ENCODE assay signal across 21 cellular contexts in genomic region chr1:1483714-1484113, GRCh38. TPM values are rescaled to one million over a fixed set of nuclear protein-coding genes. Genes with fewer than 3 reads are reported as not detected.
A peak's percentile ranks its signal among the peaks of the same experiment; 100 is the strongest.
DNase-seq lines count a peak whose midpoint lies in the region; ATAC-seq, FAIRE-seq and TF ChIP-seq lines count a peak whose summit lies in the region.
"Had no signal": no experiment of that assay in that cellular context is flagged by ENCODE, and none has a peak within 500 bp of the region (broad histone marks: within the 10 kb centered on the region; RNA-seq: fewer than 3 reads in every experiment).

No MANE protein-coding gene starts in this region.

- no peak for TF ChIP-seq CTCF in GM12878 (IDR thresholded peaks at IDR 0.05 in 2 of 3, conservative IDR thresholded peaks at IDR 0.05 in 1 of 3; ENCODE audit: control insufficient read depth in 2 of 3, extremely low read depth in 1 of 3, insufficient read depth in 1 of 3, low read depth in 3 of 3, low read length in 3 of 3)

- no peak for ATAC-seq in GM12878

- peaks cover 0 to 25% of the 10 kb centered on the region in 2 experiments; a peak in 3 of 4 replicates for H3K36me3 ChIP-seq in GM12878 (ENCODE audit: control insufficient read depth in 2 of 2, insufficient read depth in 2 of 2, low read length in 1 of 2)

- H3K4me1 ChIP-seq in GM12878 (ENCODE audit: control insufficient read depth, insufficient read depth, low read length), result no peaks in the 10 kb centered on the region
- H3K4me1 ChIP-seq: HAP-1, Peyer's patch had no signal

- RAD21 ChIA-PET in GM12878 (lab: Charles Lee; ENCODE audit: unreplicated experiment), result no interaction called here

- no peaks in the 10 kb centered on the region for H4K20me1 ChIP-seq in GM12878 (ENCODE audit: control insufficient read depth, insufficient read depth)

- no peaks in the 10 kb centered on the region for H3K79me2 ChIP-seq in GM12878 (ENCODE audit: control insufficient read depth, insufficient read depth, low read length)

- FAIRE-seq in GM12891 (lab: Jason Lieb, UNC) (no peak), GM12878 (lab: Jason Lieb, UNC) (no peak)
- FAIRE-seq: D721Med had no signal

- no peak for TF ChIP-seq RAD21 in GM12878 (IDR thresholded peaks at IDR 0.05; ENCODE audit: insufficient read depth, low read depth, low read length)

- H3K9me3 ChIP-seq in GM12878 (replicated peaks; ENCODE audit: control insufficient read depth, insufficient read depth, low read length), result no peaks in the 10 kb centered on the region
- H3K9me3 ChIP-seq: BLaER1 treated with 17β-estradiol and CSF1 and Interleukin-3, amounts not matched to agents 10 nM and 100 nM; HAP-1; Peyer's patch had no signal

- no peak overlapping the region for H3K4me3 ChIP-seq in GM12878
- H3K4me3 ChIP-seq: BLaER1 treated with 17β-estradiol and CSF1 and Interleukin-3, amounts not matched to agents 10 nM and 100 nM; HAP-1; Peyer's patch; SK-N-MC had no signal

- TSS peak; percentile 54 for BruUV-seq in GM12878 (replicated peaks; lab: Mats Ljungman, UMichigan)

- H3K4me2 ChIP-seq in GM12878 (ENCODE audit: control insufficient read depth, insufficient read depth), result no peak overlapping the region
- H3K4me2 ChIP-seq: KMS-11 had no signal

- H2AFZ ChIP-seq in GM12878 (ENCODE audit: control insufficient read depth, low read depth, low read length), result no peak overlapping the region

- SMC1A ChIA-PET in GM12878 (lab: Charles Lee; ENCODE audit: uncharacterized antibody, unreplicated experiment), result no interaction called here

- TF ChIP-seq EP300 in GM12878 (IDR thresholded peaks at IDR 0.05; ENCODE audit: borderline replicate concordance in 1 of 2, control insufficient read depth in 1 of 2, low read depth in 2 of 2, low read length in 2 of 2), result no peak

- TF ChIP-seq POLR2A in GM12891 (IDR thresholded peaks at IDR 0.05; ENCODE audit: low read depth, low read length), result no peak
- TF ChIP-seq POLR2A in GM12878 (IDR thresholded peaks at IDR 0.05; ENCODE audit: low read depth, low read length), result peak; percentile 32; the same call in 1 of the 2 replicates

- WGBS in GM12878 (ENCODE audit: insufficient coverage, insufficient replicate concordance, low lambda C conversion rate, missing lambda C conversion rate), result 100% methylated on average over 16 of the region's 16 CpGs

- no peak overlapping the region for H3K9ac ChIP-seq in GM12878 (ENCODE audit: control insufficient read depth, insufficient read depth, low read length)
- H3K9ac ChIP-seq: KMS-11 had no signal

- H3K27me3 ChIP-seq in GM12878 (replicated peaks in 1 of 2; ENCODE audit: control insufficient read depth in 2 of 2, insufficient read depth in 2 of 2, low read length in 1 of 2), result no peaks in the 10 kb centered on the region
- H3K27me3 ChIP-seq: BLaER1 treated with 17β-estradiol and CSF1 and Interleukin-3, amounts not matched to agents 10 nM and 100 nM; Peyer's patch had no signal

- CTCF ChIA-PET in GM12878 (lab: Yijun Ruan, JAX), result no interaction called here

- intact Hi-C loops in GM12878 (cut with micrococcal nuclease; ENCODE audit: unreplicated experiment), result no loop called here

- POLR2A ChIA-PET in GM12878 (lab: Charles Lee), result interaction anchor here (0.6 kb wide), 1 partner anchor 28 kb away, joined by 5 read pairs; no protein-coding TSS in a partner anchor

- in situ Hi-C loops in GM12878 (cut with MboI), result no loop called here

- no peak for DNase-seq in GM12891 (ENCODE audit: insufficient read length, low spot score)
- no peak for DNase-seq in GM12878 (ENCODE audit: low read depth, low spot score)
- DNase-seq in AG20443 (ENCODE audit: low spot score), result no peak
- no peak for DNase-seq in GM03348 (ENCODE audit: low spot score)
- DNase-seq: CD4-positive, alpha-beta T cell; GOT3; IMR-90; NCI-H1048; NCI-H1417 treated with DMSO at 0.1 percent for 48 hours; NCI-H1694 treated with DMSO at 0.1 percent for 48 hours; NCI-H2081; NCI-H2227 treated with DMSO at 0.1 percent for 48 hours; NCI-H526 treated with DMSO at 0.1 percent for 48 hours; Peyer's patch; SIG-M5 had no signal

- no peak overlapping the region for H3K27ac ChIP-seq in GM12878 (ENCODE audit: control insufficient read depth, insufficient read depth)
- H3K27ac ChIP-seq: BLaER1 treated with 17β-estradiol and CSF1 and Interleukin-3, amounts not matched to agents 10 nM and 100 nM; KMS-11; Peyer's patch; SK-N-MC had no signal

RNA-seq across cellular contexts. Expression of gene ATAD3B, which starts 12.1 kb away (rescaled TPM):
- polyA plus RNA-seq in GM12891 (2012; ENCODE audit: low read depth, missing spikeins), result 13.0 TPM
- total RNA-seq in GM12878 (2013; cell fraction: nucleolus; rRNA removed), result 53.2 and 60.0 TPM in 2 replicates
- total RNA-seq in GM12878 (2014; rRNA removed) (29.7 and 35.7 TPM in 2 replicates), GM12878 (2014; rRNA removed; fragmentation: Illumina TruSeq; extraction: Trizol) (9.3 and 10.7 TPM in 2 replicates), GM12878 (2021) (32.9 and 36.8 TPM in 2 replicates)
- 4.4 TPM for polyA plus RNA-seq in GM12878 (2011; ENCODE audit: low read depth)
- polyA plus RNA-seq in GM12878 (2011; rRNA removed) (7.6 and 14.0 TPM in 2 replicates), GM12878 (2014; fragmentation: Illumina TruSeq; extraction: Trizol) (2.1 and 5.8 TPM in 2 replicates), GM12878 (2014; fragmentation: Nextera tagmentation; extraction: Ambion mirVana) (under 1 TPM; 0.03 to 0.73 TPM), GM12878 (2014; rRNA removed) (38.8 and 52.5 TPM in 2 replicates), GM12878 (2016; fragmentation: Nextera tagmentation; extraction: Ambion mirVana) (10 to 100 TPM; 33.7 to 35.1 TPM)
- 14.1 and 30.5 TPM in 2 replicates for polyA plus RNA-seq in GM12878 (2011; cell fraction: cytosol; rRNA removed)
- 90.3 and 160 TPM in 2 replicates for polyA plus RNA-seq in GM12878 (2011; cell fraction: nucleus; rRNA removed)
- polyA plus RNA-seq in GM12878 (2012), result 14.0 and 21.3 TPM in 2 replicates
- polyA minus RNA-seq in GM12878 (2011; rRNA and poly(A)+ RNA removed), result 5.5 and 13.1 TPM in 2 replicates
- polyA minus RNA-seq in GM12878 (2011; cell fraction: cytosol; rRNA and poly(A)+ RNA removed), result 11.0 and 17.0 TPM in 2 replicates
- 13.7 and 34.8 TPM in 2 replicates for polyA minus RNA-seq in GM12878 (2011; cell fraction: nucleus; rRNA and poly(A)+ RNA removed)

RNA-seq across cellular contexts. Expression of gene ATAD3A, which starts 28.2 kb away (rescaled TPM):
- 26.8 TPM for polyA plus RNA-seq in GM12891 (2012; ENCODE audit: low read depth, missing spikeins)
- total RNA-seq in GM12878 (2013; cell fraction: nucleolus; rRNA removed), result 13.0 and 24.6 TPM in 2 replicates
- 56.1 and 58.6 TPM in 2 replicates for total RNA-seq in GM12878 (2014; rRNA removed)
- 16.9 and 24.6 TPM in 2 replicates for total RNA-seq in GM12878 (2014; rRNA removed; fragmentation: Illumina TruSeq; extraction: Trizol)
- 66.8 and 76.4 TPM in 2 replicates for total RNA-seq in GM12878 (2021)
- polyA plus RNA-seq in GM12878 (2011; ENCODE audit: low read depth), result 5.4 TPM
- 6.6 and 16.2 TPM in 2 replicates for polyA plus RNA-seq in GM12878 (2011; rRNA removed)
- 24.6 and 42.6 TPM in 2 replicates for polyA plus RNA-seq in GM12878 (2011; cell fraction: cytosol; rRNA removed)
- polyA plus RNA-seq in GM12878 (2011; cell fraction: nucleus; rRNA removed), result 41.2 and 70.4 TPM in 2 replicates
- 20.3 and 26.6 TPM in 2 replicates for polyA plus RNA-seq in GM12878 (2012)
- 0.95 and 9.0 TPM in 2 replicates for polyA plus RNA-seq in GM12878 (2014; fragmentation: Illumina TruSeq; extraction: Trizol)
- 1 to 10 TPM in 1 of 2 experiments, under 1 TPM in 1; 0.05 to 1.3 TPM for polyA plus RNA-seq in GM12878 (2014; fragmentation: Nextera tagmentation; extraction: Ambion mirVana)
- polyA plus RNA-seq in GM12878 (2014; rRNA removed), result 53.3 and 69.0 TPM in 2 replicates
- 10 to 100 TPM; 84.4 to 93.5 TPM for polyA plus RNA-seq in GM12878 (2016; fragmentation: Nextera tagmentation; extraction: Ambion mirVana)
- 9.5 and 26.3 TPM in 2 replicates for polyA minus RNA-seq in GM12878 (2011; rRNA and poly(A)+ RNA removed)
- 17.2 and 17.7 TPM in 2 replicates for polyA minus RNA-seq in GM12878 (2011; cell fraction: cytosol; rRNA and poly(A)+ RNA removed)
- polyA minus RNA-seq in GM12878 (2011; cell fraction: nucleus; rRNA and poly(A)+ RNA removed), result 8.9 and 14.9 TPM in 2 replicates

RNA-seq across cellular contexts. Expression of gene ATAD3C, which starts 34.2 kb away (rescaled TPM):
- polyA plus RNA-seq in GM12891 (2012; ENCODE audit: low read depth, missing spikeins), result 0.40 TPM
- total RNA-seq in GM12878 (2013; cell fraction: nucleolus; rRNA removed), result 1.4 and 2.7 TPM in 2 replicates
- 0.06 and 0.44 TPM in 2 replicates for total RNA-seq in GM12878 (2014; rRNA removed)
- 0.41 and 0.63 TPM in 2 replicates for total RNA-seq in GM12878 (2014; rRNA removed; fragmentation: Illumina TruSeq; extraction: Trizol)
- 1.1 and 1.6 TPM in 2 replicates for total RNA-seq in GM12878 (2021)
- polyA plus RNA-seq in GM12878 (2011; ENCODE audit: low read depth), result 3.2 TPM
- 2.2 and 3.1 TPM in 2 replicates for polyA plus RNA-seq in GM12878 (2011; rRNA removed)
- 7.5 and 8.5 TPM in 2 replicates for polyA plus RNA-seq in GM12878 (2011; cell fraction: cytosol; rRNA removed)
- 1.8 and 3.0 TPM in 2 replicates for polyA plus RNA-seq in GM12878 (2011; cell fraction: nucleus; rRNA removed)
- polyA plus RNA-seq in GM12878 (2012), result 1.7 and 2.1 TPM in 2 replicates
- 0.22 and 0.32 TPM in 2 replicates for polyA plus RNA-seq in GM12878 (2014; fragmentation: Illumina TruSeq; extraction: Trizol)
- under 1 TPM; 0.03 to 0.13 TPM for polyA plus RNA-seq in GM12878 (2014; fragmentation: Nextera tagmentation; extraction: Ambion mirVana)
- polyA plus RNA-seq in GM12878 (2014; rRNA removed), result 1.1 and 2.1 TPM in 2 replicates
- 1 to 10 TPM; 2.1 to 2.9 TPM for polyA plus RNA-seq in GM12878 (2016; fragmentation: Nextera tagmentation; extraction: Ambion mirVana)
- 0.29 and 2.3 TPM in 2 replicates for polyA minus RNA-seq in GM12878 (2011; rRNA and poly(A)+ RNA removed)
- 0.42 TPM in 1 of 2 replicates, not detected in the other for polyA minus RNA-seq in GM12878 (2011; cell fraction: cytosol; rRNA and poly(A)+ RNA removed)
- polyA minus RNA-seq in GM12878 (2011; cell fraction: nucleus; rRNA and poly(A)+ RNA removed), result 1.2 TPM in 1 of 2 replicates, not detected in the other
- total RNA-seq: A172, IMR-90 had no signal
- polyA plus RNA-seq: IMR-90 had no signal

RNA-seq across cellular contexts. Expression of gene VWA1, which starts 48.2 kb away (rescaled TPM):
- 0.33 TPM for polyA plus RNA-seq in GM12891 (2012; ENCODE audit: low read depth, missing spikeins)
- total RNA-seq in GM12878 (2013; cell fraction: nucleolus; rRNA removed), result 1.5 and 2.3 TPM in 2 replicates
- total RNA-seq in GM12878 (2014; rRNA removed), result 0.40 and 0.71 TPM in 2 replicates
- 0.13 and 0.14 TPM in 2 replicates for total RNA-seq in GM12878 (2014; rRNA removed; fragmentation: Illumina TruSeq; extraction: Trizol)
- total RNA-seq in GM12878 (2021), result 1.7 and 1.8 TPM in 2 replicates
- polyA plus RNA-seq in GM12878 (2011; ENCODE audit: low read depth), result 0.70 TPM
- 0.45 and 1.1 TPM in 2 replicates for polyA plus RNA-seq in GM12878 (2011; rRNA removed)
- 1.4 and 2.3 TPM in 2 replicates for polyA plus RNA-seq in GM12878 (2011; cell fraction: cytosol; rRNA removed)
- polyA plus RNA-seq in GM12878 (2011; cell fraction: nucleus; rRNA removed), result 3.6 and 5.8 TPM in 2 replicates
- polyA plus RNA-seq in GM12878 (2012), result 4.1 and 4.9 TPM in 2 replicates
- 0.03 TPM in 1 of 2 replicates, not detected in the other for polyA plus RNA-seq in GM12878 (2014; fragmentation: Illumina TruSeq; extraction: Trizol)
- polyA plus RNA-seq in GM12878 (2014; fragmentation: Nextera tagmentation; extraction: Ambion mirVana), result under 1 TPM in 1 of 2 experiments, not detected in 1; 0.02 TPM
- 0.40 and 0.56 TPM in 2 replicates for polyA plus RNA-seq in GM12878 (2014; rRNA removed)
- under 1 TPM in 1 of 2 experiments, not detected in 1; 0.24 TPM for polyA plus RNA-seq in GM12878 (2016; fragmentation: Nextera tagmentation; extraction: Ambion mirVana)
- 0.51 and 0.88 TPM in 2 replicates for polyA minus RNA-seq in GM12878 (2011; rRNA and poly(A)+ RNA removed)
- polyA minus RNA-seq in GM12878 (2011; cell fraction: cytosol; rRNA and poly(A)+ RNA removed), result 0.42 and 0.80 TPM in 2 replicates
- polyA minus RNA-seq in GM12878 (2011; cell fraction: nucleus; rRNA and poly(A)+ RNA removed), result 1.7 and 1.8 TPM in 2 replicates
- total RNA-seq: CD4-positive, alpha-beta T cell had no signal

RNA-seq across cellular contexts. Expression of gene TMEM240, which starts 56.7 kb away (rescaled TPM):
- polyA plus RNA-seq in GM12891 (2012; ENCODE audit: low read depth, missing spikeins), result 0.50 TPM
- total RNA-seq in GM12878 (2013; cell fraction: nucleolus; rRNA removed), result not detected in 2 replicates
- total RNA-seq in GM12878 (2014; rRNA removed) (0.17 TPM in 1 of 2 replicates, not detected in the other), GM12878 (2014; rRNA removed; fragmentation: Illumina TruSeq; extraction: Trizol) (not detected in 2 replicates), GM12878 (2021) (0.49 TPM in 1 of 2 replicates, not detected in the other)
- polyA plus RNA-seq in GM12878 (2011; ENCODE audit: low read depth), result not detected
- polyA plus RNA-seq in GM12878 (2011; rRNA removed) (not detected in 2 replicates), GM12878 (2014; fragmentation: Illumina TruSeq; extraction: Trizol) (not detected in 2 replicates), GM12878 (2014; fragmentation: Nextera tagmentation; extraction: Ambion mirVana) (not detected), GM12878 (2014; rRNA removed) (0.32 TPM in 1 of 2 replicates, not detected in the other), GM12878 (2016; fragmentation: Nextera tagmentation; extraction: Ambion mirVana) (not detected)
- polyA plus RNA-seq in GM12878 (2011; cell fraction: cytosol; rRNA removed), result not detected in 2 replicates
- polyA plus RNA-seq in GM12878 (2011; cell fraction: nucleus; rRNA removed), result 0.27 and 0.57 TPM in 2 replicates
- polyA plus RNA-seq in GM12878 (2012), result 0.21 TPM in 1 of 2 replicates, not detected in the other
- not detected in 2 replicates for polyA minus RNA-seq in GM12878 (2011; rRNA and poly(A)+ RNA removed)
- polyA minus RNA-seq in GM12878 (2011; cell fraction: cytosol; rRNA and poly(A)+ RNA removed), result not detected in 2 replicates
- polyA minus RNA-seq in GM12878 (2011; cell fraction: nucleus; rRNA and poly(A)+ RNA removed), result not detected in 2 replicates
- total RNA-seq: A172 had no signal
